Comparison of ENCODE assay signal across 11 cellular contexts in genomic region chr1:67144696-67145095, GRCh38. TPM values are rescaled to one million over a fixed set of nuclear protein-coding genes. Genes with fewer than 3 reads are reported as not detected.
A peak's percentile ranks its signal among the peaks of the same experiment; 100 is the strongest.
DNase-seq lines count a peak whose midpoint lies in the region; ATAC-seq and TF ChIP-seq lines count a peak whose summit lies in the region.
"Had no signal": no experiment of that assay in that cellular context is flagged by ENCODE, and none has a peak within 500 bp of the region (broad histone marks: within the 10 kb centered on the region; RNA-seq: fewer than 3 reads in every experiment).

No MANE protein-coding gene starts in this region.

- no peaks in the 10 kb centered on the region for H3K9me3 Mint-ChIP-seq in effector memory CD8-positive, alpha-beta T cell
- H3K9me3 Mint-ChIP-seq in type B pancreatic cell = no peaks in the 10 kb centered on the region

- no peaks in the 10 kb centered on the region for H3K27me3 Mint-ChIP-seq in effector memory CD8-positive, alpha-beta T cell
- H3K27me3 Mint-ChIP-seq in type B pancreatic cell = no peaks in the 10 kb centered on the region

- H3K27ac Mint-ChIP-seq in effector memory CD8-positive, alpha-beta T cell = no peak overlapping the region
- H3K27ac Mint-ChIP-seq in type B pancreatic cell = no peak overlapping the region

- no peaks in the 10 kb centered on the region for H3K36me3 Mint-ChIP-seq in effector memory CD8-positive, alpha-beta T cell (ENCODE audit: insufficient read depth)
- H3K36me3 Mint-ChIP-seq in type B pancreatic cell = no peaks in the 10 kb centered on the region

- peak; percentile 29 for ATAC-seq in effector memory CD8-positive, alpha-beta T cell (replicated peaks)
- ATAC-seq in GM18511 (IDR thresholded peaks at IDR 0.05; ENCODE audit: unreplicated experiment) = no peak
- ATAC-seq: body of pancreas had no signal

- DNase-seq in stimulated activated CD4-positive, alpha-beta T cell treated with anti-CD3 and anti-CD28 coated beads, Interleukin-15, amount 100 ng/mL, for 24 hours = peak; percentile 36
- DNase-seq in stimulated activated CD4-positive, alpha-beta T cell treated with anti-CD3 and anti-CD28 coated beads, Interleukin-1b, Interleukin-23, amount 100 ng/mL, for 48 hours = no peak
- peak; percentile 68 for DNase-seq in OCI-M1 (lab: John Stamatoyannopoulos, UW)
- peak; percentile 24 to 27 (median 25) for DNase-seq in effector memory CD8-positive, alpha-beta T cell
- no peak for DNase-seq in type B pancreatic cell (ENCODE audit: extremely low spot score, unreplicated experiment)
- DNase-seq in NCI-H446 (lab: John Stamatoyannopoulos, UW) = no peak
- DNase-seq in NCI-H446 treated with DMSO at 0.1 percent for 48 hours (lab: John Stamatoyannopoulos, UW) = no peak
- DNase-seq: body of pancreas, HCEC 1CT had no signal

- H3K4me3 Mint-ChIP-seq in effector memory CD8-positive, alpha-beta T cell = peak overlapping the region in 1 of 2 donors; percentile 0
- no peak overlapping the region for H3K4me3 Mint-ChIP-seq in type B pancreatic cell

- TF ChIP-seq CTCF in type B pancreatic cell (conservative IDR thresholded peaks at IDR 0.05) = peak; percentile 62

- peaks cover 17 to 30% of the 10 kb centered on the region in 2 donors for H3K4me1 Mint-ChIP-seq in effector memory CD8-positive, alpha-beta T cell (ENCODE audit: low read depth in 2 of 2)
- peaks cover 9% of the 10 kb centered on the region for H3K4me1 Mint-ChIP-seq in type B pancreatic cell (ENCODE audit: unreplicated experiment)

RNA-seq across cellular contexts. Expression of gene C1orf141, which starts 9.9 kb away (rescaled TPM):
- not detected in 2 replicates for total RNA-seq in type B pancreatic cell (ENCODE audit: low replicate concordance)
- total RNA-seq: body of pancreas, LHCN-M2 had no signal

RNA-seq across cellular contexts. Expression of gene IL23R, which starts 21.6 kb away (rescaled TPM):
- total RNA-seq in type B pancreatic cell (ENCODE audit: low replicate concordance) = 0.14 TPM in 1 of 2 replicates, not detected in the other
- total RNA-seq: LHCN-M2 had no signal

Comparison
In these comparisons a context has a peak if more than half of its experiments do, and no peak if none do; other contexts are left out.
1. DNase-seq: peak in stimulated activated CD4-positive, alpha-beta T cell treated with anti-CD3 and anti-CD28 coated beads, Interleukin-15, amount 100 ng/mL, for 24 hours (single experiment), OCI-M1 (single experiment) and effector memory CD8-positive, alpha-beta T cell (3 of 3); none in stimulated activated CD4-positive, alpha-beta T cell treated with anti-CD3 and anti-CD28 coated beads, Interleukin-1b, Interleukin-23, amount 100 ng/mL, for 48 hours (single experiment), type B pancreatic cell (single experiment), NCI-H446 (0 of 2) and NCI-H446 treated with DMSO at 0.1 percent for 48 hours (single experiment).